In the genomic region with DNA sequence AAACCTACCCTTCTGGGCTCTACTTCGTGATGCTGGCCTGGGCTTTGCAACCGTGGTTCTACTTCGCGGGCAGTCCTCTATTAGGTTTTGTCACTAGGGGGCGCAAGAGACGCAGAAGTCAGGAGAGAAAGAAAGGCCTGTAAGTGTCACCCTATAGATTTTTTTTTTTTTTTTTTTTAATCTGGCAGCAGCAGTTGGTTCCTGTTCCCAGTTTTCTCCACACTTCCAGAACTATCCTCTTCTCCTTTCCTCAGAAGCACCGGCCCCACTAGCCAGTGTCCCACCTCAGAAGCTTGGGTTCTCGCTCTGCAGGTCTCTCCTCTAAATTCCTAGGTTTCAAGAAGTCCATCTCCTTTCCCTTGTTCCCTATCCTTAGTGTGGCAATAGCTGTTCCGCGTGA, we compare ENCODE assay signal across 6 cellular contexts.
DNase-seq lines count a peak whose midpoint lies in the region; ATAC-seq and TF ChIP-seq lines count a peak whose summit lies in the region.

No MANE protein-coding gene starts in this region.

- TF ChIP-seq CTCF in LNCaP clone FGC (IDR thresholded peaks at IDR 0.05; ENCODE audit: control insufficient read depth, extremely low read depth, insufficient read depth) (peak; percentile 78), WI38 (IDR thresholded peaks at IDR 0.05; ENCODE audit: low read depth, low read length) (peak; percentile 18; the same call in 1 of the 2 replicates)

- H3K4me3 ChIP-seq in LNCaP clone FGC (ENCODE audit: low read depth, low read length) (no peak overlapping the region), WI38 (ENCODE audit: low read depth, low read length) (no peak overlapping the region)

- H3K4me3 Mint-ChIP-seq in stimulated activated naive B cell treated with anti-CD40 and anti-IgM and Interleukin-4, amounts not matched to agents 10 μg/mL and 1 μg/mL and 100 μg/mL, for 72 hours = no peak overlapping the region

- no peaks in the 10 kb centered on the region for H3K36me3 Mint-ChIP-seq in stimulated activated naive B cell treated with anti-CD40 and anti-IgM and Interleukin-4, amounts not matched to agents 10 μg/mL and 1 μg/mL and 100 μg/mL, for 72 hours

- DNase-seq in DMS 273 (lab: John Stamatoyannopoulos, UW; ENCODE audit: unreplicated experiment) = peak; percentile 75
- DNase-seq in LNCaP clone FGC (ENCODE audit: low read depth) = peak; percentile 23
- peak; percentile 48 for DNase-seq in globus pallidus (ENCODE audit: low spot score)
- DNase-seq in stimulated activated naive B cell treated with anti-CD40 and anti-IgM and Interleukin-4, amounts not matched to agents 10 μg/mL and 1 μg/mL and 100 μg/mL, for 72 hours = peak; percentile 42

- peaks cover 17 to 18% of the 10 kb centered on the region in 2 donors for H3K27me3 Mint-ChIP-seq in stimulated activated naive B cell treated with anti-CD40 and anti-IgM and Interleukin-4, amounts not matched to agents 10 μg/mL and 1 μg/mL and 100 μg/mL, for 72 hours

- peak; percentile 72 to 77 for ATAC-seq in stimulated activated naive B cell treated with anti-CD40 and anti-IgM and Interleukin-4, amounts not matched to agents 10 μg/mL and 1 μg/mL and 100 μg/mL, for 72 hours (replicated peaks)
- no peak for ATAC-seq in HG03196 (IDR thresholded peaks at IDR 0.05; ENCODE audit: unreplicated experiment)

- H3K9me3 Mint-ChIP-seq in stimulated activated naive B cell treated with anti-CD40 and anti-IgM and Interleukin-4, amounts not matched to agents 10 μg/mL and 1 μg/mL and 100 μg/mL, for 72 hours = no peaks in the 10 kb centered on the region

- H3K27ac Mint-ChIP-seq in stimulated activated naive B cell treated with anti-CD40 and anti-IgM and Interleukin-4, amounts not matched to agents 10 μg/mL and 1 μg/mL and 100 μg/mL, for 72 hours = no peak overlapping the region

- peaks cover 2 to 5% of the 10 kb centered on the region in 2 donors for H3K4me1 Mint-ChIP-seq in stimulated activated naive B cell treated with anti-CD40 and anti-IgM and Interleukin-4, amounts not matched to agents 10 μg/mL and 1 μg/mL and 100 μg/mL, for 72 hours

Comparison
In these comparisons a context has a peak if more than half of its experiments do, and no peak if none do; other contexts are left out.
1. DNase-seq: peak in every context shown above with its lines; median percentile 75 in DMS 273; 48 in globus pallidus; 42 in stimulated activated naive B cell treated with anti-CD40 and anti-IgM and Interleukin-4, amounts not matched to agents 10 μg/mL and 1 μg/mL and 100 μg/mL, for 72 hours; 23 in LNCaP clone FGC.